In genomic region chr10:3465406-3465891, GRCh38 we compare ENCODE assay signal across 1 cellular context.
TF ChIP-seq lines count a peak whose summit lies in the region.

No MANE protein-coding gene starts in this region.

TF ChIP-seq in HEK293, 187 proteins besides CTCF, POLR2A, EP300 and RAD21 (continued from another document):
- TF ChIP-seq PRDM10 (tag by site-specific recombination; IDR thresholded peaks at IDR 0.05), result peak; percentile 34; the same call in 1 of the 2 replicates
